In the genomic region with DNA sequence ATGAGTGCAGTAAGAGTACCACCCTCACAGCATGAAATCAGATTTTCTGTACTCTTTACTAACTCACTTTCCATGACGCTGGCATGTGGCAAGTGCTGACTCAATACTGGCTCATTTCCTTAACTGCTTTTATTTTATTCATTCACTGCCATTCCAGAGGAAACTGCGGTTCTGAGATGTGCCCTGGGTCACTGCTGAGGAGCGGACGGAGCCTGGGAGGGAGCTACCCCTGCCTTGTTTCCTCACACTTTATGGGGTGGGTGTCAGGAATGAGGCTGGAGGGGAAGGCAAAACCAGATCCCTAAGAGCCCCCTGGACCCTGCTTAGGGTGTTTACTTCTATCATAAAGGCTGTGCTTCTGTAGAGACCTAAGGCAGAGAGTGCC, we compare ENCODE assay signal across 8 cellular contexts. TPM values are rescaled to one million over a fixed set of nuclear protein-coding genes. Genes with fewer than 3 reads are reported as not detected.
DNase-seq lines count a peak whose midpoint lies in the region; ATAC-seq, FAIRE-seq and TF ChIP-seq lines count a peak whose summit lies in the region.

No MANE protein-coding gene starts in this region.

- H3K36me3 Mint-ChIP-seq in T-cell (no peaks in the 10 kb centered on the region), mesothelial cell of epicardium (no peaks in the 10 kb centered on the region)

- H3K27ac ChIP-seq in endothelial cell of umbilical vein (ENCODE audit: insufficient read depth, low read depth, low read length): peak overlapping the region; percentile 100

- peak overlapping the region; percentile 71 to 85 for H3K27ac Mint-ChIP-seq in T-cell
- no peak overlapping the region for H3K27ac Mint-ChIP-seq in mesothelial cell of epicardium

- H3K4me3 Mint-ChIP-seq in T-cell (peak overlapping the region in 1 of 3 donors; percentile 10), mesothelial cell of epicardium (no peak overlapping the region)

- no peaks in the 10 kb centered on the region for H3K9me3 Mint-ChIP-seq in T-cell
- H3K9me3 Mint-ChIP-seq in mesothelial cell of epicardium: no peaks in the 10 kb centered on the region

- H4K20me1 ChIP-seq in endothelial cell of umbilical vein (replicated peaks; ENCODE audit: control insufficient read depth, extremely low read depth, insufficient read depth, low read length): no peaks in the 10 kb centered on the region

- H3K4me1 Mint-ChIP-seq in T-cell: peaks cover 59 to 68% (median 62%) of the 10 kb centered on the region in 3 donors
- H3K4me1 Mint-ChIP-seq in mesothelial cell of epicardium: no peaks in the 10 kb centered on the region

- H3K79me2 ChIP-seq in endothelial cell of umbilical vein (ENCODE audit: control insufficient read depth, insufficient read depth, low read length): peaks cover 16% of the 10 kb centered on the region

- TF ChIP-seq POLR2A in endothelial cell of umbilical vein (IDR thresholded peaks at IDR 0.05; ENCODE audit: low read depth, low read length): peak; percentile 57

- H3K27me3 Mint-ChIP-seq in T-cell (peaks cover 0 to 13% of the 10 kb centered on the region in 2 donors), mesothelial cell of epicardium (ENCODE audit: low read depth) (peaks cover 17% of the 10 kb centered on the region)

- no peaks in the 10 kb centered on the region for H3K9me3 ChIP-seq in endothelial cell of umbilical vein (replicated peaks; ENCODE audit: control insufficient read depth, insufficient read depth, low read length)

- ATAC-seq in T-cell (replicated peaks in 1 of 4): no peak

- BruUV-seq in endothelial cell of umbilical vein (replicated peaks; lab: Mats Ljungman, UMichigan): TSS peak; percentile 86

- H3K4me1 ChIP-seq in endothelial cell of umbilical vein (ENCODE audit: control insufficient read depth, extremely low read depth, insufficient read depth, low read length): peaks cover 71% of the 10 kb centered on the region

- peak; percentile 99 for DNase-seq in HCEC 1CT
- DNase-seq in T-cell: no peak
- peak; percentile 98 for DNase-seq in endothelial cell of umbilical vein (ENCODE audit: low read depth, low spot score)
- DNase-seq in stimulated activated CD4-positive, alpha-beta T cell treated with anti-CD3 and anti-CD28 coated beads, Interleukin-2, amount 100 ng/mL, for 24 hours: peak; percentile 31 to 56
- DNase-seq in GM19238 (ENCODE audit: insufficient read length, low spot score): no peak
- DNase-seq in NCI-H2227 treated with DMSO at 0.1 percent for 48 hours (lab: John Stamatoyannopoulos, UW): no peak
- DNase-seq in mesothelial cell of epicardium (ENCODE audit: low spot score in 2 of 2, unreplicated experiment in 2 of 2): no peak
- DNase-seq in NCI-H82 treated with DMSO at 0.1 percent for 48 hours (lab: John Stamatoyannopoulos, UW; ENCODE audit: unreplicated experiment): no peak

- peak; percentile 94 for FAIRE-seq in endothelial cell of umbilical vein (lab: Jason Lieb, UNC)

- H2AFZ ChIP-seq in endothelial cell of umbilical vein (ENCODE audit: low read depth, low read length): no peak overlapping the region

- dilution Hi-C loops in endothelial cell of umbilical vein (cut with MboI; ENCODE audit: extremely low pct_ligation_motif_present, low sequenced_read_pairs): loop anchor here (25.0 kb wide), 1 partner anchor 102 kb away; no protein-coding TSS in a partner anchor

- intact Hi-C loops in endothelial cell of umbilical vein (cut with micrococcal nuclease): loop anchor here (1.0 to 10.0 kb wide), 10 partner anchors 14 to 819 kb away; a partner anchor contains a TSS

- peak overlapping the region; percentile 96 for H3K9ac ChIP-seq in endothelial cell of umbilical vein (replicated peaks; ENCODE audit: extremely low read depth, insufficient read depth, low read length)

- H3K4me2 ChIP-seq in endothelial cell of umbilical vein (ENCODE audit: insufficient read depth, low read length): peak overlapping the region; percentile 79

- TF ChIP-seq CTCF in endothelial cell of umbilical vein (IDR thresholded peaks at IDR 0.05; ENCODE audit: extremely low read depth in 1 of 2, insufficient read depth in 1 of 2, low read depth in 1 of 2, low read length in 2 of 2) (no peak), mesothelial cell of epicardium (IDR thresholded peaks at IDR 0.05; ENCODE audit: unreplicated experiment) (no peak)

- H3K9me1 ChIP-seq in endothelial cell of umbilical vein (replicated peaks; ENCODE audit: control insufficient read depth, extremely low read depth, insufficient read depth, low read length): no peaks in the 10 kb centered on the region

- no peaks in the 10 kb centered on the region for H3K27me3 ChIP-seq in endothelial cell of umbilical vein (ENCODE audit: control insufficient read depth in 2 of 2, insufficient read depth in 2 of 2, low read length in 2 of 2)

- H3K36me3 ChIP-seq in endothelial cell of umbilical vein (ENCODE audit: control insufficient read depth in 2 of 2, extremely low read depth in 1 of 2, insufficient read depth in 2 of 2, low read length in 2 of 2): peaks cover 0 to 5% of the 10 kb centered on the region in 2 experiments

- H3K4me3 ChIP-seq in endothelial cell of umbilical vein (replicated peaks in 1 of 3; ENCODE audit: insufficient read depth in 1 of 3, low read depth in 1 of 3, low read length in 3 of 3): peak overlapping the region in 1 of 3 experiments; percentile 41

- POLR2A ChIA-PET in T-cell (lab: Charles Lee) (interaction anchor here in 1 of 2 donors (0.6 kb wide), 1 partner anchor 547 kb away, joined by 8 read pairs; no protein-coding TSS in a partner anchor), endothelial cell of umbilical vein (lab: Charles Lee) (interaction anchor here (1.0 to 3.0 kb wide), 9 partner anchors 8 to 214 kb away, joined by 3 to 34 read pairs (median 6); a partner anchor contains a TSS)

- CTCF ChIA-PET in T-cell (lab: Charles Lee) (interaction anchor here in 1 of 2 donors (1.2 kb wide), 2 partner anchors 9 to 109 kb away, joined by 3 read pairs; no protein-coding TSS in a partner anchor), endothelial cell of umbilical vein (lab: Charles Lee) (interaction anchor here (0.5 to 22.7 kb wide), 8 partner anchors 13 to 109 kb away, joined by 3 to 541 read pairs (median 11); a partner anchor contains a TSS)

TF ChIP-seq in endothelial cell of umbilical vein, 7 proteins besides CTCF, POLR2A, EP300 and RAD21:
- TF ChIP-seq FOS (IDR thresholded peaks at IDR 0.05; ENCODE audit: borderline replicate concordance, insufficient read depth, low read length) (peak; percentile 96), GATA2 (IDR thresholded peaks at IDR 0.05; ENCODE audit: insufficient read depth, insufficient read length, low read depth, low read length) (peak; percentile 62), POLR2AphosphoS5 (IDR thresholded peaks at IDR 0.05; ENCODE audit: insufficient read depth, low read depth, low read length) (peak; percentile 88), MYC (IDR thresholded peaks at IDR 0.05; ENCODE audit: low read depth, low read length) (peak; percentile 66), EZH2 (IDR thresholded peaks at IDR 0.05; ENCODE audit: borderline replicate concordance, low read depth, low read length, severe bottlenecking) (no peak), JUN (IDR thresholded peaks at IDR 0.05; ENCODE audit: borderline replicate concordance, insufficient read depth, insufficient read length, low read depth) (peak; percentile 99)
- TF ChIP-seq, protein P1, sequence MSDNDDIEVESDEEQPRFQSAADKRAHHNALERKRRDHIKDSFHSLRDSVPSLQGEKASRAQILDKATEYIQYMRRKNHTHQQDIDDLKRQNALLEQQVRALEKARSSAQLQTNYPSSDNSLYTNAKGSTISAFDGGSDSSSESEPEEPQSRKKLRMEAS (IDR thresholded peaks at IDR 0.05; ENCODE audit: insufficient read depth, insufficient read length): peak; percentile 10

RNA-seq across cellular contexts. Expression of a gene that starts 14.4 kb away (rescaled TPM):
- total RNA-seq in T-cell (10 to 100 TPM in 3 of 5 donors, 1 to 10 TPM in 2; 8.0 to 18.6 (median 11.0) TPM), endothelial cell of umbilical vein (48.2 and 115 TPM in 2 replicates), mesothelial cell of epicardium (0.23 to 0.38 TPM (median 0.25 TPM) in 3 replicates)
- 59.3 and 110 TPM in 2 replicates for polyA plus RNA-seq in endothelial cell of umbilical vein
- 59.9 and 64.0 TPM in 2 replicates for polyA plus RNA-seq in endothelial cell of umbilical vein (2011; cell fraction: cytosol; rRNA removed)
- polyA plus RNA-seq in endothelial cell of umbilical vein (2011; cell fraction: nucleus; rRNA removed): 35.1 and 40.4 TPM in 2 replicates
- polyA plus RNA-seq in endothelial cell of umbilical vein (2012): 47.0 and 83.3 TPM in 2 replicates
- 78.0 and 90.7 TPM in 2 replicates for polyA minus RNA-seq in endothelial cell of umbilical vein
- polyA minus RNA-seq in endothelial cell of umbilical vein (2011; cell fraction: cytosol; rRNA and poly(A)+ RNA removed): 4.2 TPM
- 41.8 and 43.6 TPM in 2 replicates for polyA minus RNA-seq in endothelial cell of umbilical vein (2011; cell fraction: nucleus; rRNA and poly(A)+ RNA removed)

Comparison
In these comparisons a context has a peak if more than half of its experiments do, and no peak if none do; other contexts are left out.
1. DNase-seq: peak in HCEC 1CT (single experiment), endothelial cell of umbilical vein (single experiment) and stimulated activated CD4-positive, alpha-beta T cell treated with anti-CD3 and anti-CD28 coated beads, Interleukin-2, amount 100 ng/mL, for 24 hours (2 of 2); none in T-cell (0 of 34), GM19238 (single experiment), NCI-H2227 treated with DMSO at 0.1 percent for 48 hours (single experiment), mesothelial cell of epicardium (0 of 2) and NCI-H82 treated with DMSO at 0.1 percent for 48 hours (single experiment).